In the genomic region with DNA sequence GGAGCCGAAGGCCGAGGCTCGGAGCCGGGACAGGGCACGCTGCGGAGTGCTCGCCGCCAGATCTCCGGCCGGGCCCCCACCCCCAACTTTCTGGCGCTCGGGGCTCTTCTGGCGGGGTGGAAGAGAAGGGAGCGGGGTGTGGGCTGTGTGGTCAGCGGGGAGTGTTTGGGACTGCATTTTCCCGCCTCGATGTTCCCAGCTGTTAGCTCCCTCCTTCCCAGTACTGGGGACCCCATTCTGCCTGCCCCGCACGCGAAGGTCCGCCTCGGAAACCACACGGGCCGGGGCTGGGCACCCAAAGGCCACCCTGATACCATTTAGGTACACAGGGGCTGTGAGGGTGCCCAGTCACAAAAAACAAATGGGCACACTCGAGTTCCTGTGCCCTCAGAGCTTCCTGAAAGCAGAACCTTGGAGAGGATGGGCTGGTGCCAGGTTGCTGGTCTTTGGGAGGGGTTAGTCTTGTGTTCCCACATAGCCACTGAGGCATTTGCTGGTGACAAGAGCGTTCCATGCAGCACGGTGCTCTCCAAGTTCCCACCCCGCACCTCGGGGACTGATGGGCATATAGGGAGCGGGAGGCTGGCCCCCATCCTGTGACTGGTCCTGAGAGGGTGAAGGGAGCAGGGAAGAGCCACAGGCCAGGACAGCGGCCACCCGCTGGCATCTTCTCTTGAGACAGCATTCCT, we compare ENCODE assay signal across 8 cellular contexts. TPM values are rescaled to one million over a fixed set of nuclear protein-coding genes. Genes with fewer than 3 reads are reported as not detected.
A peak's percentile ranks its signal among the peaks of the same experiment; 100 is the strongest.
DNase-seq lines count a peak whose midpoint lies in the region; TF ChIP-seq lines count a peak whose summit lies in the region.

No MANE protein-coding gene starts in this region.

- DNase-seq in EH (ENCODE audit: low read depth) (peak; percentile 23), NB4 (ENCODE audit: low read depth) (peak; percentile 24), choroid plexus epithelial cell (ENCODE audit: low read depth) (no peak), mesendoderm (peak; percentile 72), kidney tubule cell (ENCODE audit: low spot score) (no peak), epidermal melanocyte (ENCODE audit: insufficient read length, low spot score) (no peak), NCI-H146 treated with DMSO at 0.1 percent for 48 hours (lab: John Stamatoyannopoulos, UW; ENCODE audit: unreplicated experiment) (no peak)

- no peaks in the 10 kb centered on the region for H3K27me3 ChIP-seq in mesendoderm (ENCODE audit: insufficient read depth, low read length, poor library complexity)

- H3K4me2 ChIP-seq in mesendoderm (ENCODE audit: low read length), result peak overlapping the region; percentile 96

- H4K8ac ChIP-seq in mesendoderm (ENCODE audit: low read depth, low read length), result no peak overlapping the region

- H3K4me3 ChIP-seq in NB4 (ENCODE audit: low read depth, low read length) (peak overlapping the region; percentile 37), choroid plexus epithelial cell (ENCODE audit: low read depth, low read length) (peak overlapping the region; percentile 63), mesendoderm (ENCODE audit: low read length) (peak overlapping the region; percentile 61), urinary bladder (ENCODE audit: low read depth, low read length) (peak overlapping the region; percentile 66)

- peak overlapping the region; percentile 91 for H3K23ac ChIP-seq in mesendoderm (ENCODE audit: low read length)

- WGBS in mesendoderm (ENCODE audit: extremely low coverage, insufficient coverage, low lambda C conversion rate), result no CpG with 5 or more reads among the region's 32 CpGs
- 6% methylated on average over 32 of the region's 32 CpGs for WGBS in urinary bladder

- H3K18ac ChIP-seq in mesendoderm (ENCODE audit: low read length), result peak overlapping the region; percentile 99

- TF ChIP-seq POLR2A in NB4 (IDR thresholded peaks at IDR 0.05; ENCODE audit: extremely low read depth, insufficient read length), result no peak

- TF ChIP-seq CTCF in NB4 (IDR thresholded peaks at IDR 0.05; ENCODE audit: low read depth, low read length), result no peak
- TF ChIP-seq CTCF in choroid plexus epithelial cell (conservative IDR thresholded peaks at IDR 0.05; ENCODE audit: low read depth, low read length), result no peak

- H3K27ac ChIP-seq in mesendoderm (ENCODE audit: low read depth, low read length), result peak overlapping the region; percentile 65
- H3K27ac ChIP-seq in urinary bladder (ENCODE audit: low read depth), result no peak overlapping the region

- peaks cover 24% of the 10 kb centered on the region for H3K79me1 ChIP-seq in mesendoderm (ENCODE audit: low read length)

- H3K4me1 ChIP-seq in mesendoderm (ENCODE audit: control insufficient read depth, low read depth, low read length) (peaks cover 33% of the 10 kb centered on the region), urinary bladder (ENCODE audit: insufficient read depth) (no peaks in the 10 kb centered on the region)

- peak overlapping the region; percentile 62 for H2BK120ac ChIP-seq in mesendoderm (ENCODE audit: low read depth, low read length)

- H3K4ac ChIP-seq in mesendoderm (ENCODE audit: low read depth, low read length), result peak overlapping the region; percentile 98

- peak overlapping the region; percentile 9 for H2AK5ac ChIP-seq in mesendoderm (ENCODE audit: low read length)

- H3K9ac ChIP-seq in mesendoderm (ENCODE audit: low read length), result peak overlapping the region; percentile 82

- H3K36me3 ChIP-seq in mesendoderm (ENCODE audit: control insufficient read depth, insufficient read depth, low read length), result peaks cover 3% of the 10 kb centered on the region
- no peaks in the 10 kb centered on the region for H3K36me3 ChIP-seq in urinary bladder (ENCODE audit: insufficient read depth)

- H2BK15ac ChIP-seq in mesendoderm (replicated peaks; ENCODE audit: low read depth), result no peak overlapping the region

- peaks cover 19% of the 10 kb centered on the region for H3K79me2 ChIP-seq in mesendoderm (ENCODE audit: control insufficient read depth, insufficient read depth, low read length)

- no peak overlapping the region for H4K5ac ChIP-seq in mesendoderm (ENCODE audit: low read length)

- peak overlapping the region; percentile 93 for H3K56ac ChIP-seq in mesendoderm (ENCODE audit: low read length)

- peak overlapping the region; percentile 67 for H2BK5ac ChIP-seq in mesendoderm (ENCODE audit: low read length)

RNA-seq across cellular contexts. Expression of a gene that starts 0.6 kb away (rescaled TPM):
- polyA plus RNA-seq in mesendoderm (2013, experiment 1 of 2), result 38.3 TPM
- 37.8 TPM for polyA plus RNA-seq in mesendoderm (2013, experiment 2 of 2)
- total RNA-seq in urinary bladder, result 16.8 TPM
- polyA plus RNA-seq in urinary bladder, result 8.6 TPM

RNA-seq across cellular contexts. Expression of a gene that starts 15.6 kb away (rescaled TPM):
- 37.7 TPM for polyA plus RNA-seq in mesendoderm (2013, experiment 1 of 2)
- 34.9 TPM for polyA plus RNA-seq in mesendoderm (2013, experiment 2 of 2)
- total RNA-seq in urinary bladder, result 14.6 TPM
- polyA plus RNA-seq in urinary bladder, result 15.5 TPM

RNA-seq across cellular contexts. Expression of a gene that starts 46.0 kb away (rescaled TPM):
- polyA plus RNA-seq in mesendoderm (2013, experiment 1 of 2), result 0.15 TPM
- 0.14 TPM for polyA plus RNA-seq in mesendoderm (2013, experiment 2 of 2)
- 0.48 TPM for total RNA-seq in urinary bladder
- polyA plus RNA-seq in urinary bladder, result 0.43 TPM

Comparison
In these comparisons a context has a peak if more than half of its experiments do, and no peak if none do; other contexts are left out.
1. DNase-seq: peak in EH (single experiment), NB4 (single experiment) and mesendoderm (single experiment); none in choroid plexus epithelial cell (single experiment), kidney tubule cell (single experiment), epidermal melanocyte (single experiment) and NCI-H146 treated with DMSO at 0.1 percent for 48 hours (single experiment).
2. Peak in every context shown above with its lines, with median percentiles within 50 percentile points of each other: H3K4me3 ChIP-seq.